Comparison of ENCODE assay signal across 18 cellular contexts in genomic region chr2:85231952-85232351, GRCh38.
"Had no signal": no experiment of that assay in that cellular context is flagged by ENCODE, and none has a peak within 500 bp of the region (broad histone marks: within the 10 kb centered on the region; RNA-seq: fewer than 3 reads in every experiment).

No MANE protein-coding gene starts in this region.

- H3K4me3 ChIP-seq: dorsolateral prefrontal cortex, ovary, testis had no signal

- FAIRE-seq: endothelial cell of umbilical vein had no signal

- H3K27me3 ChIP-seq: brain microvascular endothelial cell, dorsolateral prefrontal cortex, foreskin keratinocyte, ovary, testis had no signal

- DNase-seq: activated CD4-positive, alpha-beta T cell treated with anti-CD3 and anti-CD28 coated beads, Interleukin-2, amount 50 U/mL, for 48 hours; activated CD8-positive, alpha-beta memory T cell treated with anti-CD3 and anti-CD28 coated beads, Interleukin-2, amount 10 ng/mL, durations not matched to agents 7 days and 5 days; activated effector memory CD4-positive, alpha-beta T cell treated with anti-CD3 and anti-CD28 coated beads, Interleukin-2, amount 50 U/mL, for 16 hours; activated T-cell treated with anti-CD3 and anti-CD28 coated beads, Interleukin-2, amount 50 U/mL, for 24 hours; amygdala; brain microvascular endothelial cell; dorsolateral prefrontal cortex; foreskin keratinocyte; head of caudate nucleus; left ventricle myocardium superior; mesenchymal stem cell; ovary; stimulated activated CD4-positive, alpha-beta T cell treated with anti-CD3 and anti-CD28 coated beads, Interleukin-15, amount 100 ng/mL, for 24 hours; stimulated activated CD4-positive, alpha-beta T cell treated with anti-CD3 and anti-CD28 coated beads, Interleukin-4, amount 100 ng/mL, for 4 hours; stimulated activated naive CD8-positive, alpha-beta T cell treated with anti-CD3 and anti-CD28 coated beads, Interleukin-15, amount 100 ng/mL, for 72 hours; testis had no signal

- ATAC-seq: activated CD4-positive, CD25-positive, alpha-beta regulatory T cell treated with anti-CD3 and anti-CD28 coated beads, Interleukin-2, amount 50 U/mL, for 24 hours; activated CD8-positive, alpha-beta memory T cell treated with anti-CD3 and anti-CD28 coated beads, Interleukin-2, amount 10 ng/mL, durations not matched to agents 7 days and 5 days had no signal

- H3K36me3 ChIP-seq: brain microvascular endothelial cell, ovary had no signal
